In the genomic region with DNA sequence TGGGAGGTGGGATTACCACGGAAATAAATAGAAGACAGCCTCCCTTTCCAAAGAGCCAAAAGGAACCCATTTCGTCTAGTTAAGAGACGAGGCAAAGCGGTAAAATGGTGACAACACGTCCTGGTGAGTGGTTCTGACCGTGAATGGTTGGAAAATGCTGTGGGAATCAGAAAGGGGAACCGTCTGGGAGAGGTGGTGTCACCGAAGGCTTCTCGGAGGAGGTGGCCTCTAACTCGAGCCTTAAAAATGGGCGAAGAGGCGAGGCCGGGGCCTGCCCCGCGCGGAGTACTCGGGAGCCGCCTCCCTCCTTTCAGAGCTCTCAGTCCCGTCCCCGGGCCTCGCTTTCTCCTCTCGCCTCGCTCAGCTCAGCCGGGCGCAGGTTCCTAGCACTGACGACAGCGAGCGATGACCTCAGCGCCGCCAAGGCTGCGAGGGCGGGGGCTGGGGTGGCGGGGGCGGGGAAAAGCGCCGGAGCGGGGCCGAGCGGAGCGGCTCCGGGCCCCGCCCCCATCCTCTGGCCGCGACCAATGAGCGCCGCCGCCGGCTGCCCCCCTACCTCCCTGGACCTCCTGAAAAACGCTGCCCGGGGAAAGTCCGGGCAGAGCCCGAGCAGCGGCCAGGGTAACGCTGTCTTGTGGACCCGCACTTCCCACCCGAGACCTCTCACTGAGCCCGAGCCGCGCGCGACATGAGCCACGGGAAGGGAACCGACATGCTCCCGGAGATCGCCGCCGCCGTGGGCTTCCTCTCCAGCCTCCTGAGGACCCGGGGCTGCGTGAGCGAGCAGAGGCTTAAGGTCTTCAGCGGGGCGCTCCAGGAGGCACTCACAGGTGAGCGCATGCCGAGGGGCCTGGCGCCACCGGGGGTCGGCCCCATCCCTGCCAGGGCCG, we compare ENCODE assay signal across 1 cellular context.
A peak's percentile ranks its signal among the peaks of the same experiment; 100 is the strongest.
TF ChIP-seq lines count a peak whose summit lies in the region.

A gene with protein sequence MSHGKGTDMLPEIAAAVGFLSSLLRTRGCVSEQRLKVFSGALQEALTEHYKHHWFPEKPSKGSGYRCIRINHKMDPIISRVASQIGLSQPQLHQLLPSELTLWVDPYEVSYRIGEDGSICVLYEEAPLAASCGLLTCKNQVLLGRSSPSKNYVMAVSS (plus strand): TSS at position 601 of the 890 bp plus-strand sequence. CDS start 88 bp downstream, at position 689.

TF ChIP-seq in GM12878, 131 proteins besides CTCF, POLR2A, EP300 and RAD21 (continued from another document):
- TF ChIP-seq, protein P1, sequence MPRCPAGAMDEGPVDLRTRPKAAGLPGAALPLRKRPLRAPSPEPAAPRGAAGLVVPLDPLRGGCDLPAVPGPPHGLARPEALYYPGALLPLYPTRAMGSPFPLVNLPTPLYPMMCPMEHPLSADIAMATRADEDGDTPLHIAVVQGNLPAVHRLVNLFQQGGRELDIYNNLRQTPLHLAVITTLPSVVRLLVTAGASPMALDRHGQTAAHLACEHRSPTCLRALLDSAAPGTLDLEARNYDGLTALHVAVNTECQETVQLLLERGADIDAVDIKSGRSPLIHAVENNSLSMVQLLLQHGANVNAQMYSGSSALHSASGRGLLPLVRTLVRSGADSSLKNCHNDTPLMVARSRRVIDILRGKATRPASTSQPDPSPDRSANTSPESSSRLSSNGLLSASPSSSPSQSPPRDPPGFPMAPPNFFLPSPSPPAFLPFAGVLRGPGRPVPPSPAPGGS (IDR thresholded peaks at IDR 0.05; ENCODE audit: borderline replicate concordance, insufficient read depth, low read depth, low read length, poor library complexity, severe bottlenecking) = peak; percentile 49
- no peak for TF ChIP-seq CHD1 (IDR thresholded peaks at IDR 0.05; ENCODE audit: low read depth, low read length)
- peak; percentile 89 for TF ChIP-seq TAF1 (IDR thresholded peaks at IDR 0.05; ENCODE audit: borderline replicate concordance, low read depth, low read length)
- TF ChIP-seq CBX5 (IDR thresholded peaks at IDR 0.05; ENCODE audit: low read depth) = no peak
- peak; percentile 97 for TF ChIP-seq POU2F2 (IDR thresholded peaks at IDR 0.05; ENCODE audit: borderline replicate concordance, low read depth, low read length)
- peak; percentile 73; the same call in 1 of the 2 replicates for TF ChIP-seq CREB1 (IDR thresholded peaks at IDR 0.05; ENCODE audit: low read depth)
- TF ChIP-seq YY1 (IDR thresholded peaks at IDR 0.05; ENCODE audit: low read depth, low read length) = peak; percentile 7
- TF ChIP-seq ZNF384 (IDR thresholded peaks at IDR 0.05; ENCODE audit: borderline replicate concordance, low read depth, low read length) = no peak
- TF ChIP-seq, protein P2, sequence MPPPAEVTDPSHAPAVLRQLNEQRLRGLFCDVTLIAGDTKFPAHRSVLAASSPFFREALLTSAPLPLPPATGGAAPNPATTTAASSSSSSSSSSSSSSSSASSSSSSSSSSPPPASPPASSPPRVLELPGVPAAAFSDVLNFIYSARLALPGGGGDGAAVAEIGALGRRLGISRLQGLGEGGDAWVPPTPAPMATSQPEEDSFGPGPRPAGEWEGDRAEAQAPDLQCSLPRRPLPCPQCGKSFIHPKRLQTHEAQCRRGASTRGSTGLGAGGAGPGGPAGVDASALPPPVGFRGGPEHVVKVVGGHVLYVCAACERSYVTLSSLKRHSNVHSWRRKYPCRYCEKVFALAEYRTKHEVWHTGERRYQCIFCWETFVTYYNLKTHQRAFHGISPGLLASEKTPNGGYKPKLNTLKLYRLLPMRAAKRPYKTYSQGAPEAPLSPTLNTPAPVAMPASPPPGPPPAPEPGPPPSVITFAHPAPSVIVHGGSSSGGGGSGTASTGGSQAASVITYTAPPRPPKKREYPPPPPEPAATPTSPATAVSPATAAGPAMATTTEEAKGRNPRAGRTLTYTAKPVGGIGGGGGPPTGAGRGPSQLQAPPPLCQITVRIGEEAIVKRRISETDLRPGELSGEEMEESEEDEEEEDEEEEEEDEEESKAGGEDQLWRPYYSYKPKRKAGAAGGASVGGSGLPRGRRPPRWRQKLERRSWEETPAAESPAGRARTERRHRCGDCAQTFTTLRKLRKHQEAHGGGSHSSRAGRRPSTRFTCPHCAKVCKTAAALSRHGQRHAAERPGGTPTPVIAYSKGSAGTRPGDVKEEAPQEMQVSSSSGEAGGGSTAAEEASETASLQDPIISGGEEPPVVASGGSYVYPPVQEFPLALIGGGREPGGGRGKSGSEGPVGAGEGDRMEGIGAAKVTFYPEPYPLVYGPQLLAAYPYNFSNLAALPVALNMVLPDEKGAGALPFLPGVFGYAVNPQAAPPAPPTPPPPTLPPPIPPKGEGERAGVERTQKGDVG (CRISPR knock-in tag; IDR thresholded peaks at IDR 0.05) = no peak
- TF ChIP-seq, protein P3, sequence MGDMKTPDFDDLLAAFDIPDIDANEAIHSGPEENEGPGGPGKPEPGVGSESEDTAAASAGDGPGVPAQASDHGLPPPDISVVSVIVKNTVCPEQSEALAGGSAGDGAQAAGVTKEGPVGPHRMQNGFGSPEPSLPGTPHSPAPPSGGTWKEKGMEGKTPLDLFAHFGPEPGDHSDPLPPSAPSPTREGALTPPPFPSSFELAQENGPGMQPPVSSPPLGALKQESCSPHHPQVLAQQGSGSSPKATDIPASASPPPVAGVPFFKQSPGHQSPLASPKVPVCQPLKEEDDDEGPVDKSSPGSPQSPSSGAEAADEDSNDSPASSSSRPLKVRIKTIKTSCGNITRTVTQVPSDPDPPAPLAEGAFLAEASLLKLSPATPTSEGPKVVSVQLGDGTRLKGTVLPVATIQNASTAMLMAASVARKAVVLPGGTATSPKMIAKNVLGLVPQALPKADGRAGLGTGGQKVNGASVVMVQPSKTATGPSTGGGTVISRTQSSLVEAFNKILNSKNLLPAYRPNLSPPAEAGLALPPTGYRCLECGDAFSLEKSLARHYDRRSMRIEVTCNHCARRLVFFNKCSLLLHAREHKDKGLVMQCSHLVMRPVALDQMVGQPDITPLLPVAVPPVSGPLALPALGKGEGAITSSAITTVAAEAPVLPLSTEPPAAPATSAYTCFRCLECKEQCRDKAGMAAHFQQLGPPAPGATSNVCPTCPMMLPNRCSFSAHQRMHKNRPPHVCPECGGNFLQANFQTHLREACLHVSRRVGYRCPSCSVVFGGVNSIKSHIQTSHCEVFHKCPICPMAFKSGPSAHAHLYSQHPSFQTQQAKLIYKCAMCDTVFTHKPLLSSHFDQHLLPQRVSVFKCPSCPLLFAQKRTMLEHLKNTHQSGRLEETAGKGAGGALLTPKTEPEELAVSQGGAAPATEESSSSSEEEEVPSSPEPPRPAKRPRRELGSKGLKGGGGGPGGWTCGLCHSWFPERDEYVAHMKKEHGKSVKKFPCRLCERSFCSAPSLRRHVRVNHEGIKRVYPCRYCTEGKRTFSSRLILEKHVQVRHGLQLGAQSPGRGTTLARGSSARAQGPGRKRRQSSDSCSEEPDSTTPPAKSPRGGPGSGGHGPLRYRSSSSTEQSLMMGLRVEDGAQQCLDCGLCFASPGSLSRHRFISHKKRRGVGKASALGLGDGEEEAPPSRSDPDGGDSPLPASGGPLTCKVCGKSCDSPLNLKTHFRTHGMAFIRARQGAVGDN (IDR thresholded peaks at IDR 0.05) = peak; percentile 91
- TF ChIP-seq TBL1XR1 (IDR thresholded peaks at IDR 0.05; ENCODE audit: low read depth, low read length) = peak; percentile 61; the same call in 1 of the 2 replicates
- TF ChIP-seq BHLHE40 (IDR thresholded peaks at IDR 0.05; ENCODE audit: borderline replicate concordance in 1 of 2, low read depth in 2 of 2, low read length in 1 of 2) = 0 out of 4 replicates have a peak, but pooled peaks have one; percentile 3 to 28
TF ChIP-seq in GM12878: peak in this region for 58.
